In genomic region chr2:72925328-72925943, GRCh38 we compare ENCODE assay signal across 24 cellular contexts. TPM values are rescaled to one million over a fixed set of nuclear protein-coding genes. Genes with fewer than 3 reads are reported as not detected.
DNase-seq lines count a peak whose midpoint lies in the region; ATAC-seq, FAIRE-seq and TF ChIP-seq lines count a peak whose summit lies in the region.
"Had no signal": no experiment of that assay in that cellular context is flagged by ENCODE, and none has a peak within 500 bp of the region (broad histone marks: within the 10 kb centered on the region; RNA-seq: fewer than 3 reads in every experiment).

No MANE protein-coding gene starts in this region.

- peak overlapping the region; percentile 37 to 51 for H3K9ac ChIP-seq in kidney (ENCODE audit: low read length in 2 of 2)

- peak overlapping the region in 1 of 5 experiments; percentile 94 for H3K27ac Mint-ChIP-seq in brain
- no peak overlapping the region for H3K27ac Mint-ChIP-seq in type B pancreatic cell
- H3K27ac Mint-ChIP-seq: activated CD8-positive, alpha-beta T cell treated with anti-CD3 and anti-CD28 coated beads, Interleukin-2, amount 10 ng/mL, durations not matched to agents 7 days and 5 days; activated T-helper 17 cell treated with anti-CD3 and anti-CD28 coated beads, Interleukin-2, amount 50 U/mL, for 72 hours; CD4-positive, alpha-beta memory T cell had no signal

- no peak for TF ChIP-seq CTCF in heart left ventricle (IDR thresholded peaks at IDR 0.05)
- TF ChIP-seq CTCF in brain (conservative IDR thresholded peaks at IDR 0.05): no peak
- no peak for TF ChIP-seq CTCF in kidney (IDR thresholded peaks at IDR 0.05; ENCODE audit: borderline replicate concordance, extremely low read depth, insufficient read depth)
- TF ChIP-seq CTCF in type B pancreatic cell (conservative IDR thresholded peaks at IDR 0.05): no peak

- H3K4me1 Mint-ChIP-seq in brain (peaks cover 14% of the 10 kb centered on the region), type B pancreatic cell (ENCODE audit: unreplicated experiment) (peaks cover 5% of the 10 kb centered on the region)
- H3K4me1 Mint-ChIP-seq: activated T-helper 17 cell treated with anti-CD3 and anti-CD28 coated beads, Interleukin-2, amount 50 U/mL, for 72 hours had no signal

- TF ChIP-seq POLR2A in heart left ventricle (IDR thresholded peaks at IDR 0.05): no peak

- intact Hi-C loops in cardiac septum (cut with DNase I) (no loop called here), heart left ventricle (cut with DNase I) (no loop called here), kidney (cut with DNase I) (no loop called here)

- no peaks in the 10 kb centered on the region for H3K9me3 ChIP-seq in heart left ventricle
- no peaks in the 10 kb centered on the region for H3K9me3 ChIP-seq in kidney (ENCODE audit: control insufficient read depth in 1 of 2, low read length in 2 of 2)
- H3K9me3 ChIP-seq: breast epithelium, tibial artery had no signal

- DNase-seq in cardiac septum (ENCODE audit: low spot score) (peak; percentile 66), heart left ventricle (no peak), kidney (no peak), type B pancreatic cell (ENCODE audit: extremely low spot score, unreplicated experiment) (peak; percentile 50), NCI-H2196 treated with DMSO at 0.1 percent for 48 hours (lab: John Stamatoyannopoulos, UW; ENCODE audit: unreplicated experiment) (no peak), COLO668 (lab: John Stamatoyannopoulos, UW; ENCODE audit: unreplicated experiment) (no peak)
- DNase-seq: activated CD8-positive, alpha-beta T cell treated with anti-CD3 and anti-CD28 coated beads, Interleukin-2, amount 10 ng/mL, durations not matched to agents 7 days and 5 days; CD4-positive, alpha-beta memory T cell; DMS79; naive B cell; NCI-H1092; NCI-H2081; NCI-H446 treated with DMSO at 0.1 percent for 48 hours; stimulated activated naive CD8-positive, alpha-beta T cell treated with anti-CD3 and anti-CD28 coated beads, Interleukin-15, Interleukin-2, amounts not matched to agents 100 U/mL and 50 U/mL, for 24 hours had no signal

- H3K9me3 Mint-ChIP-seq in brain (peaks cover 0 to 4% (median 0%) of the 10 kb centered on the region in 5 experiments), type B pancreatic cell (no peaks in the 10 kb centered on the region)
- H3K9me3 Mint-ChIP-seq: activated T-helper 17 cell treated with anti-CD3 and anti-CD28 coated beads, Interleukin-2, amount 50 U/mL, for 72 hours; naive B cell had no signal

- H3K36me3 Mint-ChIP-seq in brain (no peaks in the 10 kb centered on the region), type B pancreatic cell (no peaks in the 10 kb centered on the region)
- H3K36me3 Mint-ChIP-seq: CD4-positive, alpha-beta memory T cell had no signal

- H3K4me3 ChIP-seq in heart left ventricle (no peak overlapping the region), kidney (ENCODE audit: low read length in 2 of 2) (peak overlapping the region; percentile 35 to 39)
- H3K4me3 ChIP-seq: skin epidermis, tibial artery had no signal

- WGBS in heart left ventricle, 4 donors: 4 to 10% (median 8%) methylated on average over 26 of the region's 26 CpGs

- peaks cover 0 to 23% (median 16%) of the 10 kb centered on the region in 12 donors for H3K4me1 ChIP-seq in heart left ventricle
- H3K4me1 ChIP-seq in kidney (ENCODE audit: control insufficient read depth in 1 of 2, insufficient read depth in 1 of 2, low read depth in 1 of 2, low read length in 2 of 2): peaks cover 3 to 7% of the 10 kb centered on the region in 2 donors
- H3K4me1 ChIP-seq: breast epithelium had no signal

- H3K36me3 ChIP-seq in heart left ventricle: no peaks in the 10 kb centered on the region
- H3K36me3 ChIP-seq in kidney (ENCODE audit: control insufficient read depth in 1 of 2, insufficient read depth in 2 of 2, low read length in 2 of 2): peaks cover 0 to 16% of the 10 kb centered on the region in 2 donors
- H3K36me3 ChIP-seq: breast epithelium, tibial artery had no signal

- FAIRE-seq in kidney (lab: Jason Lieb, UNC): no peak
- FAIRE-seq: H54 had no signal

- peak overlapping the region in 3 of 5 experiments; percentile 26 to 80 (median 38) for H3K4me3 Mint-ChIP-seq in brain
- H3K4me3 Mint-ChIP-seq in type B pancreatic cell: peak overlapping the region; percentile 30
- H3K4me3 Mint-ChIP-seq: activated CD8-positive, alpha-beta T cell treated with anti-CD3 and anti-CD28 coated beads, Interleukin-2, amount 10 ng/mL, durations not matched to agents 7 days and 5 days; activated T-helper 17 cell treated with anti-CD3 and anti-CD28 coated beads, Interleukin-2, amount 50 U/mL, for 72 hours; naive B cell had no signal

- peaks cover 59 to 99% (median 87%) of the 10 kb centered on the region in 9 donors for H3K27me3 ChIP-seq in heart left ventricle

- H3K27ac ChIP-seq in heart left ventricle (no peak overlapping the region), kidney (ENCODE audit: low read depth in 2 of 2, low read length in 2 of 2) (peak overlapping the region; percentile 44 to 82)
- H3K27ac ChIP-seq: breast epithelium, skin epidermis, tibial artery had no signal

- ATAC-seq in heart left ventricle: no peak
- no peak for ATAC-seq in GM21723 (IDR thresholded peaks at IDR 0.05; ENCODE audit: unreplicated experiment)
- ATAC-seq: activated CD8-positive, alpha-beta T cell treated with anti-CD3 and anti-CD28 coated beads, Interleukin-2, amount 10 ng/mL, durations not matched to agents 7 days and 5 days; activated T-helper 17 cell treated with anti-CD3 and anti-CD28 coated beads, Interleukin-2, amount 50 U/mL, for 72 hours; stimulated activated naive CD8-positive, alpha-beta T cell treated with anti-CD3 and anti-CD28 coated beads, Interleukin-15, Interleukin-2, amounts not matched to agents 100 U/mL and 50 U/mL, for 24 hours had no signal

- H3K27me3 Mint-ChIP-seq in brain (peaks cover 38% of the 10 kb centered on the region), type B pancreatic cell (peaks cover 37% of the 10 kb centered on the region)

RNA-seq across cellular contexts. Expression of gene EMX1, which starts 8.1 kb away (rescaled TPM):
- total RNA-seq in cardiac septum (not detected), heart left ventricle (not detected), kidney (19.6 TPM), type B pancreatic cell (ENCODE audit: low replicate concordance) (0.71 and 0.97 TPM in 2 replicates)
- polyA plus RNA-seq in heart left ventricle (not detected), brain (ENCODE audit: insufficient read depth, low read depth, low replicate concordance) (9.1 TPM), kidney (ENCODE audit: insufficient read depth, low read depth, low replicate concordance) (132 TPM)
- total RNA-seq: activated CD8-positive, alpha-beta T cell treated with anti-CD3 and anti-CD28 coated beads, Interleukin-2, amount 10 ng/mL, durations not matched to agents 7 days and 5 days; activated T-helper 17 cell treated with anti-CD3 and anti-CD28 coated beads, Interleukin-2, amount 50 U/mL, for 72 hours; CD4-positive, alpha-beta memory T cell; HT1080; LHCN-M2; SK-MEL-5 had no signal
- polyA plus RNA-seq: CD4-positive, alpha-beta memory T cell had no signal

RNA-seq across cellular contexts. Expression of gene SPR, which starts 38.2 kb away (rescaled TPM):
- total RNA-seq in cardiac septum (35.4 TPM), heart left ventricle (10 to 100 TPM; 33.1 to 64.7 (median 39.4) TPM), kidney (29.9 TPM), type B pancreatic cell (ENCODE audit: low replicate concordance) (12.4 and 16.0 TPM in 2 replicates)
- polyA plus RNA-seq in heart left ventricle (10 to 100 TPM; 24.3 to 51.6 TPM), brain (ENCODE audit: insufficient read depth, low read depth, low replicate concordance) (7.1 TPM), kidney (ENCODE audit: insufficient read depth, low read depth, low replicate concordance) (102 TPM)
- total RNA-seq: CD4-positive, alpha-beta memory T cell had no signal

Comparison
In these comparisons a context has a peak if more than half of its experiments do, and no peak if none do; other contexts are left out.
1. DNase-seq: peak in cardiac septum (single experiment) and type B pancreatic cell (single experiment); none in heart left ventricle (0 of 5), kidney (single experiment), NCI-H2196 treated with DMSO at 0.1 percent for 48 hours (single experiment) and COLO668 (single experiment).
2. H3K27ac ChIP-seq: peak in kidney (2 of 2); none in heart left ventricle (0 of 12).
3. H3K4me3 ChIP-seq: peak in kidney (2 of 2); none in heart left ventricle (0 of 12).
4. RNA of gene EMX1, which starts 8.1 kb away (total RNA-seq): 19.6 TPM in kidney (single experiment); 0.71 to 0.97 TPM in type B pancreatic cell, not detected in cardiac septum (single experiment) and not detected in heart left ventricle; every median in the first group is over 10 times any median in the second.